ENCODE assay signal across 9 cellular contexts in genomic region chr5:153629027-153629426, GRCh38.
A peak's percentile ranks its signal among the peaks of the same experiment; 100 is the strongest.
DNase-seq lines count a peak whose midpoint lies in the region; ATAC-seq and TF ChIP-seq lines count a peak whose summit lies in the region.
"Had no signal": no experiment of that assay in that cellular context is flagged by ENCODE, and none has a peak within 500 bp of the region (broad histone marks: within the 10 kb centered on the region; RNA-seq: fewer than 3 reads in every experiment).

No MANE protein-coding gene starts in this region.

- peak; percentile 90 for DNase-seq in ACHN
- DNase-seq in M059J (ENCODE audit: low read depth), result peak; percentile 98
- peak; percentile 77 for DNase-seq in coronary artery (ENCODE audit: low spot score)
- DNase-seq in left lobe of liver (ENCODE audit: low spot score), result no peak
- no peak for DNase-seq in NCI-H1048 (lab: John Stamatoyannopoulos, UW)

- ATAC-seq in left lobe of liver (peak; percentile 58), GM19351 (IDR thresholded peaks at IDR 0.05; ENCODE audit: unreplicated experiment) (no peak), HG02973 (IDR thresholded peaks at IDR 0.05; ENCODE audit: unreplicated experiment) (no peak), HG03354 (IDR thresholded peaks at IDR 0.05; ENCODE audit: poor library complexity, severe bottlenecking, unreplicated experiment) (no peak)
- ATAC-seq: K562 had no signal

- in situ Hi-C loops in ACHN (cut with HindIII; ENCODE audit: low pct_ligation_motif_present, low pct_unique_long_range_greater_than_20kb, low sequenced_read_pairs), result no loop called here

- H3K4me3 ChIP-seq in coronary artery, result no peak overlapping the region
- H3K4me3 ChIP-seq: K562 had no signal

- H3K27ac ChIP-seq in coronary artery, result peak overlapping the region; percentile 11 to 58

- no peak for TF ChIP-seq CTCF in coronary artery (IDR thresholded peaks at IDR 0.05)

Comparison
In these comparisons a context has a peak if more than half of its experiments do, and no peak if none do; other contexts are left out.
1. DNase-seq: peak in ACHN (single experiment), M059J (single experiment) and coronary artery (single experiment); none in left lobe of liver (single experiment) and NCI-H1048 (single experiment).